ENCODE assay signal across 9 cellular contexts in genomic region chr22:39530692-39531331, GRCh38. TPM values are rescaled to one million over a fixed set of nuclear protein-coding genes. Genes with fewer than 3 reads are reported as not detected.
A peak's percentile ranks its signal among the peaks of the same experiment; 100 is the strongest.
DNase-seq lines count a peak whose midpoint lies in the region; ATAC-seq, FAIRE-seq and TF ChIP-seq lines count a peak whose summit lies in the region.
"Had no signal": no experiment of that assay in that cellular context is flagged by ENCODE, and none has a peak within 500 bp of the region (broad histone marks: within the 10 kb centered on the region; RNA-seq: fewer than 3 reads in every experiment).

No MANE protein-coding gene starts in this region.

- H3K27ac ChIP-seq in Panc1 (ENCODE audit: low read length): peak overlapping the region; percentile 93
- H3K27ac ChIP-seq in endodermal cell (ENCODE audit: low read depth, low read length): no peak overlapping the region
- H3K27ac ChIP-seq in small intestine (ENCODE audit: low read depth in 1 of 2, low read length in 1 of 2): no peak overlapping the region

- H3K27me3 Mint-ChIP-seq in endodermal cell (ENCODE audit: insufficient read depth): no peaks in the 10 kb centered on the region

- intact Hi-C loops in Panc1 (cut with micrococcal nuclease; ENCODE audit: unreplicated experiment): loop anchor here (5.0 kb wide), 1 partner anchor 34 kb away; no protein-coding TSS in a partner anchor

- ATAC-seq in Panc1: no peak
- no peak for ATAC-seq in GM19328 (IDR thresholded peaks at IDR 0.05; ENCODE audit: unreplicated experiment)

- H3K27me3 ChIP-seq in Panc1 (ENCODE audit: control insufficient read depth, insufficient read depth, low read length) (no peaks in the 10 kb centered on the region), endodermal cell (ENCODE audit: control insufficient read depth, insufficient read depth, low read length, poor library complexity, severe bottlenecking) (no peaks in the 10 kb centered on the region), small intestine (ENCODE audit: control insufficient read depth in 2 of 2, insufficient read depth in 2 of 2, low read length in 2 of 2) (no peaks in the 10 kb centered on the region)

- POLR2A ChIA-PET in Panc1 (lab: Charles Lee): interaction anchor here (0.7 kb wide), 1 partner anchor 10 kb away, joined by 4 read pairs; the partner anchor contains the start of gene ATF4

- peaks cover 29% of the 10 kb centered on the region for H3K36me3 Mint-ChIP-seq in endodermal cell (ENCODE audit: low read depth)

- FAIRE-seq in small intestine (lab: Jason Lieb, UNC): no peak

- H3K9ac ChIP-seq in endodermal cell (ENCODE audit: extremely low read depth, low read length, poor library complexity, severe bottlenecking): no peak overlapping the region

- BruUV-seq in Panc1 (replicated peaks; lab: Mats Ljungman, UMichigan): no TSS peak

- H3K36me3 ChIP-seq in Panc1 (ENCODE audit: control insufficient read depth, insufficient read depth, low read length) (peaks cover 4% of the 10 kb centered on the region; the same call in 1 of the 2 replicates), endodermal cell (ENCODE audit: control insufficient read depth, insufficient read depth, low read length) (peaks cover 39% of the 10 kb centered on the region), small intestine (ENCODE audit: control insufficient read depth in 2 of 2, insufficient read depth in 2 of 2, low read length in 2 of 2) (peaks cover 0 to 3% of the 10 kb centered on the region in 2 donors)

- CTCF ChIA-PET in Panc1 (lab: Charles Lee): interaction anchor here (0.6 kb wide), 2 partner anchors 225 to 233 kb away, joined by 3 read pairs; no protein-coding TSS in a partner anchor

- H3K4me1 Mint-ChIP-seq in endodermal cell: peaks cover 44% of the 10 kb centered on the region

- peak overlapping the region; percentile 44 for H3K27ac Mint-ChIP-seq in endodermal cell

- H3K4me3 ChIP-seq in Panc1 (ENCODE audit: low read depth in 2 of 2, low read length in 2 of 2) (peak overlapping the region in 1 of 2 experiments; percentile 93; a peak in 2 of 4 replicates), endodermal cell (ENCODE audit: low read length) (peak overlapping the region; percentile 98), small intestine (ENCODE audit: low read depth in 1 of 2, low read length in 2 of 2) (no peak overlapping the region)

- H3K9me3 ChIP-seq in Panc1 (ENCODE audit: control insufficient read depth, insufficient read depth, low read depth, low read length): no peaks in the 10 kb centered on the region
- H3K9me3 ChIP-seq in endodermal cell (ENCODE audit: control insufficient read depth, low read length): no peaks in the 10 kb centered on the region
- H3K9me3 ChIP-seq in small intestine (ENCODE audit: control insufficient read depth, low read depth): no peaks in the 10 kb centered on the region

- in situ Hi-C loops in Panc1 (cut with HindIII; ENCODE audit: low pct_unique_long_range_greater_than_20kb, low sequenced_read_pairs): no loop called here

- no peaks in the 10 kb centered on the region for H3K9me3 Mint-ChIP-seq in endodermal cell

- 80 to 84% methylated on average over 8 to 9 of the region's 9 CpGs for WGBS in endodermal cell (ENCODE audit: insufficient coverage in 1 of 2, insufficient read length in 1 of 2), 2 experiments
- 25 to 38% (median 29%) methylated on average over 9 of the region's 9 CpGs for WGBS in small intestine, 3 donors

- H3K4me1 ChIP-seq in Panc1 (ENCODE audit: control insufficient read depth, insufficient read depth, low read length): peaks cover 49% of the 10 kb centered on the region
- peaks cover 25% of the 10 kb centered on the region for H3K4me1 ChIP-seq in endodermal cell (ENCODE audit: control insufficient read depth, insufficient read depth, low read length)
- H3K4me1 ChIP-seq in small intestine (ENCODE audit: control insufficient read depth in 2 of 2, insufficient read depth in 1 of 2, low read depth in 1 of 2, low read length in 1 of 2): peaks cover 2 to 3% of the 10 kb centered on the region in 2 donors

- peak in 4 of 6 experiments; percentile 11 to 30 (median 20) for DNase-seq in stimulated activated naive CD4-positive, alpha-beta T cell (lab: John Stamatoyannopoulos, UW)
- DNase-seq in stimulated activated naive CD4-positive, alpha-beta T cell treated with Interleukin-2 at 50 U/mL for 16 hours (lab: John Stamatoyannopoulos, UW): no peak
- DNase-seq in Panc1 (ENCODE audit: low read depth, low spot score): no peak
- DNase-seq in endodermal cell: peak; percentile 74
- peak; percentile 48 for DNase-seq in small intestine
- no peak for DNase-seq in Ammon's horn (ENCODE audit: low spot score)
- no peak for DNase-seq in stimulated activated CD4-positive, alpha-beta T cell treated with anti-CD3 and anti-CD28 coated beads, Interleukin-4, amount 100 ng/mL, for 4 hours

- peak overlapping the region; percentile 90 for H3K4me3 Mint-ChIP-seq in endodermal cell

- TF ChIP-seq CTCF in Panc1 (IDR thresholded peaks at IDR 0.05) (peak; percentile 59), endodermal cell (conservative IDR thresholded peaks at IDR 0.05) (peak; percentile 54)

RNA-seq across cellular contexts. Expression of gene RPS19BP1, which starts 1.7 kb away (rescaled TPM):
- total RNA-seq in Panc1 (2021; ENCODE audit: unreplicated experiment): 123 TPM
- polyA plus RNA-seq in Panc1 (2012; ENCODE audit: insufficient read length): 144 TPM
- total RNA-seq in endodermal cell: 10 to 100 TPM; 65.5 to 70.3 TPM
- polyA plus RNA-seq in endodermal cell (2013, experiment 1 of 2): 66.1 TPM
- 59.9 TPM for polyA plus RNA-seq in endodermal cell (2013, experiment 2 of 2)
- polyA plus RNA-seq in small intestine: 100 to 1,000 TPM; 179 to 186 (median 183) TPM

RNA-seq across cellular contexts. Expression of gene ATF4, which starts 10.4 kb away (rescaled TPM):
- total RNA-seq in Panc1 (2021; ENCODE audit: unreplicated experiment) (177 TPM), endodermal cell (100 to 1,000 TPM; 335 to 341 TPM)
- 378 TPM for polyA plus RNA-seq in Panc1 (2012; ENCODE audit: insufficient read length)
- polyA plus RNA-seq in endodermal cell (2013, experiment 1 of 2): 370 TPM
- 330 TPM for polyA plus RNA-seq in endodermal cell (2013, experiment 2 of 2)
- polyA plus RNA-seq in small intestine: 100 to 1,000 TPM; 471 to 709 (median 539) TPM

RNA-seq across cellular contexts. Expression of gene MIEF1, which starts 28.7 kb away (rescaled TPM):
- total RNA-seq in Panc1 (2021; ENCODE audit: unreplicated experiment) (29.9 TPM), endodermal cell (10 to 100 TPM; 36.0 to 43.3 TPM)
- polyA plus RNA-seq in Panc1 (2012; ENCODE audit: insufficient read length): 22.4 TPM
- polyA plus RNA-seq in endodermal cell (2013, experiment 1 of 2): 28.1 TPM
- polyA plus RNA-seq in endodermal cell (2013, experiment 2 of 2): 26.6 TPM
- polyA plus RNA-seq in small intestine: 10 to 100 TPM; 12.2 to 22.1 (median 15.4) TPM

RNA-seq across cellular contexts. Expression of gene CACNA1I, which starts 39.7 kb away (rescaled TPM):
- total RNA-seq in Panc1 (2021; ENCODE audit: unreplicated experiment) (0.23 TPM), endodermal cell (1 to 10 TPM; 1.2 to 2.2 TPM)
- polyA plus RNA-seq in Panc1 (2012; ENCODE audit: insufficient read length): 0.53 TPM
- polyA plus RNA-seq in endodermal cell (2013, experiment 1 of 2): 0.32 TPM
- 0.29 TPM for polyA plus RNA-seq in endodermal cell (2013, experiment 2 of 2)
- under 1 TPM in 2 of 3 donors, not detected in 1; under 0.01 to 0.18 TPM for polyA plus RNA-seq in small intestine
- total RNA-seq: glomerular endothelial cell had no signal

Comparison
In these comparisons a context has a peak if more than half of its experiments do, and no peak if none do; other contexts are left out.
1. DNase-seq: peak in stimulated activated naive CD4-positive, alpha-beta T cell (4 of 6), endodermal cell (single experiment) and small intestine (single experiment); none in stimulated activated naive CD4-positive, alpha-beta T cell treated with Interleukin-2 at 50 U/mL for 16 hours (single experiment), Panc1 (single experiment), Ammon's horn (single experiment) and stimulated activated CD4-positive, alpha-beta T cell treated with anti-CD3 and anti-CD28 coated beads, Interleukin-4, amount 100 ng/mL, for 4 hours (0 of 2).